Comparison of ENCODE assay signal across 8 cellular contexts in the genomic region with DNA sequence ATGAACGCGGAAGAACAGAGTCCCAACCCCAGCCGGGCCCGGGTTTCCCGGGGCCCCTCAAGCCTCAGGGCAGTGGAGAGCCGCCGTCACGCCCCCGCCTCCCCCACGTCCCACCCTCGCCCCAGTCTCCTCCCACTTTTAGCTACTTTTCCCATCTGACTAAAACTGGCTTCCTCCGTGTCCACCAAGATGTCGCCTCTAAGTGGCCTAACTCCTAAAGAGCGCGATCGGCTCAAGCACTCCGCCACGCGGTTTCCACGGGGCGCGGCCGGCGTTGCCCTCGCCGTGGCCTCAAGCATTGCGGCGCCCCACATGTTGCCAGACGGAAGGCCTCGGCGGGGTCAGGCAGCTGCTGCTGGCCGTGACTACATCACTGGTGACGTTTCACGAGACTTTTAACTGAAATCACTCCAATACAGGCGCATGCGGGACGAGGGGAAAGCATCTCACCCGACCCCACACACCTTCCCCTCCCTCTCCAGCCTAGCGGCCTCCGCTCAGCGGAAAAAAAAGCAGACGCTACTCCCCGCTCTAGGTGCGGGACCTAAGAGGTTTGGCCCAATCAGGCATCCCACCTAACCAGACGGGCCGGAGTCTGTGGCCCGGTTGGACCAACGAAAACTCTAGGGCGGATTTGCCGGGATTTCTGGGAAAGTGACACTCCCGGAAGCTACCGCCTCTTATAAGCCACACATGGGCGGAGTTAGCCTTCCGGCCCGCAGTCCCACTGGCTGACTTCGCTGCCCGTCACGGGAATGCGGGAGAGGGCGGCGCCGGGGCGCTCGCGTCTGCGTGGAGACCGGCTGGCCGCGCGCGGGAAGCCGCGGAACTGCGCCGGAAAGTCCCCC. TPM values are rescaled to one million over a fixed set of nuclear protein-coding genes. Genes with fewer than 3 reads are reported as not detected.
DNase-seq lines count a peak whose midpoint lies in the region; ATAC-seq, FAIRE-seq and TF ChIP-seq lines count a peak whose summit lies in the region.

TSS of gene NXT1 (plus strand) at position 785 of the 848 bp plus-strand sequence. CDS start 3,251 bp downstream, outside the sequence.

- TF ChIP-seq CTCF in BE2C (IDR thresholded peaks at IDR 0.05; ENCODE audit: low read depth, low read length), result no peak

- no peaks in the 10 kb centered on the region for H3K9me3 ChIP-seq in BE2C

- ATAC-seq in HG03460 (IDR thresholded peaks at IDR 0.05; ENCODE audit: unreplicated experiment), result peak; percentile 87

- peaks cover 15% of the 10 kb centered on the region for H3K36me3 ChIP-seq in BE2C

- peak; percentile 69 for FAIRE-seq in colon (lab: Jason Lieb, UNC)

- no peaks in the 10 kb centered on the region for H3K27me3 ChIP-seq in BE2C

- H3K4me3 ChIP-seq in BE2C (ENCODE audit: low read depth, low read length), result peak within 1 kb of the TSS; percentile 98

- H3K4me1 ChIP-seq in BE2C, result no peaks in the 10 kb centered on the region

- peak; percentile 94 for DNase-seq in BE2C
- peak; percentile 51 for DNase-seq in GM19240 (ENCODE audit: insufficient read length, low spot score)
- peak; percentile 99 for DNase-seq in NCI-H526 (lab: John Stamatoyannopoulos, UW)
- DNase-seq in activated CD4-positive, alpha-beta T cell treated with anti-CD3 and anti-CD28 coated beads for 48 hours, result peak; percentile 96
- peak; percentile 99 for DNase-seq in kidney tubule cell (ENCODE audit: low spot score)
- peak; percentile 73 to 93 (median 92) for DNase-seq in stimulated activated CD4-positive, alpha-beta T cell treated with anti-CD3 and anti-CD28 coated beads, Interleukin-1b, Interleukin-23, amount 100 ng/mL, for 24 hours (ENCODE audit: low read depth in 4 of 4, low spot score in 1 of 4)

RNA-seq across cellular contexts. Expression of gene NXT1, which starts in this region (rescaled TPM):
- 133 TPM for polyA plus RNA-seq in BE2C (2012; ENCODE audit: insufficient read depth, insufficient read length, low read depth)

Comparison
In these comparisons a context has a peak if more than half of its experiments do, and no peak if none do; other contexts are left out.
1. Peak in every context shown above with its lines: DNase-seq, ATAC-seq and H3K4me3 ChIP-seq.